21 cellular contexts compared by ENCODE assay signal in genomic region chr13:68995972-68996670, GRCh38.
A peak's percentile ranks its signal among the peaks of the same experiment; 100 is the strongest.
DNase-seq lines count a peak whose midpoint lies in the region; ATAC-seq and TF ChIP-seq lines count a peak whose summit lies in the region.
"Had no signal": no experiment of that assay in that cellular context is flagged by ENCODE, and none has a peak within 500 bp of the region (broad histone marks: within the 10 kb centered on the region; RNA-seq: fewer than 3 reads in every experiment).

No MANE protein-coding gene starts in this region.

- no peaks in the 10 kb centered on the region for H3K27me3 Mint-ChIP-seq in MCF 10A (ENCODE audit: insufficient read depth, unreplicated experiment)
- no peaks in the 10 kb centered on the region for H3K27me3 Mint-ChIP-seq in Caco-2 (ENCODE audit: insufficient read depth, unreplicated experiment)
- H3K27me3 Mint-ChIP-seq: B cell; CD4-positive, CD25-positive, alpha-beta regulatory T cell had no signal

- dilution Hi-C loops in mammary epithelial cell (cut with HindIII; ENCODE audit: low sequenced_read_pairs) = no loop called here

- in situ Hi-C loops in mammary epithelial cell (cut with MboI; ENCODE audit: low sequenced_read_pairs in 2 of 2) = no loop called here

- CTCF ChIA-PET in mammary epithelial cell (lab: Charles Lee; ENCODE audit: low non-redundant PET) = no interaction called here
- CTCF ChIA-PET in MCF 10A (lab: Yijun Ruan, JAX) = interaction anchor here (0.5 kb wide), 1 partner anchor 305 kb away, joined by 3 read pairs; no protein-coding TSS in a partner anchor
- CTCF ChIA-PET in Caco-2 (lab: Charles Lee) = no interaction called here

- no peak overlapping the region for H2AFZ ChIP-seq in mammary epithelial cell (ENCODE audit: low read depth, low read length)
- H2AFZ ChIP-seq in Karpas-422 (ENCODE audit: low read length) = peak overlapping the region; percentile 79
- H2AFZ ChIP-seq: GM23248 had no signal

- BruUV-seq in mammary epithelial cell (replicated peaks; lab: Mats Ljungman, UMichigan) = no TSS peak
- no TSS peak for BruUV-seq in MCF 10A (replicated peaks; lab: Mats Ljungman, UMichigan)
- BruUV-seq in Caco-2 (replicated peaks; lab: Mats Ljungman, UMichigan) = no TSS peak

- TF ChIP-seq CTCF in mammary epithelial cell (conservative IDR thresholded peaks at IDR 0.05 in 1 of 2, IDR thresholded peaks at IDR 0.05 in 1 of 2; ENCODE audit: extremely low read depth in 1 of 2, insufficient read depth in 1 of 2, low read depth in 1 of 2, low read length in 2 of 2) = no peak
- TF ChIP-seq CTCF in MCF 10A (IDR thresholded peaks at IDR 0.05; ENCODE audit: unreplicated experiment) = no peak
- no peak for TF ChIP-seq CTCF in Caco-2 (IDR thresholded peaks at IDR 0.05; ENCODE audit: insufficient read depth in 1 of 2, low read depth in 1 of 2, low read length in 1 of 2, severe bottlenecking in 1 of 2, unreplicated experiment in 1 of 2)

- H3K4me1 ChIP-seq in mammary epithelial cell (ENCODE audit: insufficient read depth, low read length) (no peaks in the 10 kb centered on the region), Karpas-422 (ENCODE audit: low read length) (no peaks in the 10 kb centered on the region), iPS-20b (ENCODE audit: insufficient read depth, low read length) (peaks cover 8% of the 10 kb centered on the region; the same call in 1 of the 2 replicates), Caco-2 (no peaks in the 10 kb centered on the region)
- H3K4me1 ChIP-seq: BLaER1 had no signal

- H3K4me3 ChIP-seq in mammary epithelial cell (replicated peaks in 1 of 3; ENCODE audit: insufficient read depth in 1 of 3, low read depth in 2 of 3, low read length in 3 of 3) = no peak overlapping the region
- H3K4me3 ChIP-seq in Karpas-422 (ENCODE audit: low read length) = no peak overlapping the region
- peak overlapping the region; percentile 31 for H3K4me3 ChIP-seq in iPS-20b (ENCODE audit: low read length)
- no peak overlapping the region for H3K4me3 ChIP-seq in Caco-2 (ENCODE audit: low read depth, low read length)
- H3K4me3 ChIP-seq: BLaER1, GM12878, GM23248 had no signal

- H3K36me3 Mint-ChIP-seq in MCF 10A (ENCODE audit: insufficient read depth, unreplicated experiment) = no peaks in the 10 kb centered on the region
- no peaks in the 10 kb centered on the region for H3K36me3 Mint-ChIP-seq in Caco-2 (ENCODE audit: insufficient read depth, unreplicated experiment)
- H3K36me3 Mint-ChIP-seq: CD4-positive, CD25-positive, alpha-beta regulatory T cell; CD8-positive, alpha-beta T cell had no signal

- H4K20me1 ChIP-seq in mammary epithelial cell (ENCODE audit: insufficient read depth, low read length) (no peaks in the 10 kb centered on the region), Karpas-422 (ENCODE audit: insufficient read depth, low read depth, low read length) (no peaks in the 10 kb centered on the region)
- H4K20me1 ChIP-seq: BLaER1 had no signal

- H3K4me3 Mint-ChIP-seq in MCF 10A (ENCODE audit: unreplicated experiment) = no peak overlapping the region
- no peak overlapping the region for H3K4me3 Mint-ChIP-seq in Caco-2 (ENCODE audit: unreplicated experiment)
- H3K4me3 Mint-ChIP-seq: B cell; CD4-positive, CD25-positive, alpha-beta regulatory T cell; CD8-positive, alpha-beta T cell; H9; HFFc6 had no signal

- H3K36me3 ChIP-seq in mammary epithelial cell (ENCODE audit: insufficient read depth, low read length) = no peaks in the 10 kb centered on the region
- H3K36me3 ChIP-seq in Karpas-422 (ENCODE audit: insufficient read depth, low read length) = no peaks in the 10 kb centered on the region
- H3K36me3 ChIP-seq in iPS-20b (ENCODE audit: insufficient read depth, low read depth, low read length) = no peaks in the 10 kb centered on the region
- no peaks in the 10 kb centered on the region for H3K36me3 ChIP-seq in Caco-2 (ENCODE audit: control insufficient read depth, insufficient read depth, low read length)
- H3K36me3 ChIP-seq: BLaER1 had no signal

- DNase-seq in mammary epithelial cell (no peak), MCF 10A (ENCODE audit: unreplicated experiment) (no peak), Karpas-422 (no peak), Caco-2 (no peak)
- DNase-seq: CD4-positive, CD25-positive, alpha-beta regulatory T cell; CD8-positive, alpha-beta T cell; DMS 273 treated with DMSO at 0.1 percent for 48 hours; DMS79; EL; GDM1; GM23248; H9; HFFc6 had no signal

- no peaks in the 10 kb centered on the region for H3K79me2 ChIP-seq in mammary epithelial cell (ENCODE audit: insufficient read depth, low read length)
- H3K79me2 ChIP-seq in Karpas-422 (ENCODE audit: low read length) = no peaks in the 10 kb centered on the region

- H3K9me2 ChIP-seq in Karpas-422 (replicated peaks; ENCODE audit: insufficient read depth, low read length) = no peaks in the 10 kb centered on the region

- H3K27ac ChIP-seq in mammary epithelial cell (ENCODE audit: insufficient read depth, low read depth, low read length) = no peak overlapping the region
- H3K27ac ChIP-seq in Karpas-422 (ENCODE audit: low read length) = no peak overlapping the region
- no peak overlapping the region for H3K27ac ChIP-seq in iPS-20b (ENCODE audit: low read length)
- H3K27ac ChIP-seq: 22Rv1, BLaER1, C4-2B, GM23248 had no signal

- H3K27ac Mint-ChIP-seq in MCF 10A (ENCODE audit: low read depth, unreplicated experiment) = no peak overlapping the region
- H3K27ac Mint-ChIP-seq in Caco-2 (ENCODE audit: unreplicated experiment) = no peak overlapping the region
- H3K27ac Mint-ChIP-seq: B cell; CD4-positive, CD25-positive, alpha-beta regulatory T cell; CD8-positive, alpha-beta T cell; HFFc6 had no signal

- POLR2A ChIA-PET in MCF 10A (lab: Yijun Ruan, JAX) (interaction anchor here (0.7 kb wide), 1 partner anchor 1730 kb away, joined by 3 read pairs; no protein-coding TSS in a partner anchor), Caco-2 (lab: Charles Lee) (no interaction called here)

- WGBS in mammary epithelial cell (ENCODE audit: low coverage, missing lambda C conversion rate) = 2% methylated on average over 3 of the region's 3 CpGs

- H3K9me3 ChIP-seq in mammary epithelial cell (replicated peaks; ENCODE audit: insufficient read depth, low read length) (no peaks in the 10 kb centered on the region), Karpas-422 (ENCODE audit: low read length) (peaks cover 2% of the 10 kb centered on the region; the same call in 1 of the 2 replicates), iPS-20b (ENCODE audit: insufficient read depth, low read depth, low read length) (peaks cover 2% of the 10 kb centered on the region; the same call in 1 of the 2 replicates), Caco-2 (0 out of 2 replicates have a peak, but pooled peaks cover 3% of the 10 kb centered on the region)

- no peaks in the 10 kb centered on the region for H3K4me1 Mint-ChIP-seq in MCF 10A (ENCODE audit: insufficient read depth, unreplicated experiment)
- no peaks in the 10 kb centered on the region for H3K4me1 Mint-ChIP-seq in Caco-2 (ENCODE audit: low read depth, unreplicated experiment)
- H3K4me1 Mint-ChIP-seq: B cell; CD4-positive, CD25-positive, alpha-beta regulatory T cell had no signal

- no peak overlapping the region for H3K4me2 ChIP-seq in mammary epithelial cell (ENCODE audit: insufficient read depth, low read depth, low read length)
- H3K4me2 ChIP-seq in Karpas-422 (ENCODE audit: low read depth, low read length, poor library complexity, severe bottlenecking) = no peak overlapping the region
- H3K4me2 ChIP-seq: BLaER1 had no signal

- H3K27me3 ChIP-seq in mammary epithelial cell (ENCODE audit: insufficient read depth, low read length) (no peaks in the 10 kb centered on the region), Karpas-422 (ENCODE audit: low read length) (no peaks in the 10 kb centered on the region), iPS-20b (ENCODE audit: insufficient read depth, low read length) (no peaks in the 10 kb centered on the region), Caco-2 (replicated peaks; ENCODE audit: control insufficient read depth, insufficient read depth, low read length) (no peaks in the 10 kb centered on the region)
- H3K27me3 ChIP-seq: BLaER1 had no signal

- H3K9me3 Mint-ChIP-seq in MCF 10A (ENCODE audit: unreplicated experiment) (peaks cover 16% of the 10 kb centered on the region), Caco-2 (ENCODE audit: unreplicated experiment) (peaks cover 16% of the 10 kb centered on the region)

- H3K9ac ChIP-seq in mammary epithelial cell (ENCODE audit: insufficient read depth, low read length) = peak overlapping the region; percentile 13
- no peak overlapping the region for H3K9ac ChIP-seq in Karpas-422 (ENCODE audit: low read length)
- no peak overlapping the region for H3K9ac ChIP-seq in iPS-20b (ENCODE audit: low read depth, low read length)
- H3K9ac ChIP-seq: BLaER1, GM23248 had no signal

- no peak for ATAC-seq in HG02885 (IDR thresholded peaks at IDR 0.05; ENCODE audit: poor library complexity, unreplicated experiment)
- ATAC-seq in HG03159 (IDR thresholded peaks at IDR 0.05; ENCODE audit: unreplicated experiment) = no peak
- ATAC-seq: CD8-positive, alpha-beta T cell; GM12878 had no signal

- intact Hi-C loops in mammary epithelial cell (cut with micrococcal nuclease) (no loop called here), MCF 10A (cut with micrococcal nuclease) (no loop called here), Caco-2 (cut with micrococcal nuclease; ENCODE audit: unreplicated experiment) (no loop called here)
